ENCODE assay signal across 35 cellular contexts in genomic region chr19:58088521-58089052, GRCh38. TPM values are rescaled to one million over a fixed set of nuclear protein-coding genes. Genes with fewer than 3 reads are reported as not detected.
"Had no signal": no experiment of that assay in that cellular context is flagged by ENCODE, and none has a peak within 500 bp of the region (broad histone marks: within the 10 kb centered on the region; RNA-seq: fewer than 3 reads in every experiment).

No MANE protein-coding gene starts in this region.

- H3K27me3 ChIP-seq: ascending aorta, breast epithelium, cardiac muscle cell, esophagus squamous epithelium, gastroesophageal sphincter had no signal

- H3K4me3 Mint-ChIP-seq: activated CD4-positive, alpha-beta memory T cell treated with anti-CD3 and anti-CD28 coated beads, Interleukin-2, amount 10 ng/mL, durations not matched to agents 7 days and 5 days; activated CD4-positive, alpha-beta T cell treated with anti-CD3 and anti-CD28 coated beads, Interleukin-2, amount 10 ng/mL, durations not matched to agents 7 days and 5 days; activated naive CD4-positive, alpha-beta T cell treated with anti-CD3 and anti-CD28 coated beads, Interleukin-2, amount 10 ng/mL, durations not matched to agents 7 days and 5 days; activated naive CD8-positive, alpha-beta T cell treated with anti-CD3 and anti-CD28 coated beads, Interleukin-2, amount 10 ng/mL, durations not matched to agents 7 days and 5 days; activated T-cell treated with anti-CD3 and anti-CD28 coated beads, Interleukin-2, amount 50 U/mL, for 24 hours; activated T-cell treated with anti-CD3 and anti-CD28 coated beads, Interleukin-2, amount 50 U/mL, for 72 hours; brain; central memory CD8-positive, alpha-beta T cell; effector memory CD8-positive, alpha-beta T cell; WTC11 had no signal

- DNase-seq: activated CD4-positive, alpha-beta memory T cell treated with anti-CD3 and anti-CD28 coated beads, Interleukin-2, amount 10 ng/mL, durations not matched to agents 7 days and 5 days; activated CD4-positive, alpha-beta T cell treated with anti-CD3 and anti-CD28 coated beads for 1 hour; activated CD4-positive, alpha-beta T cell treated with anti-CD3 and anti-CD28 coated beads for 4 hours; activated CD4-positive, alpha-beta T cell treated with anti-CD3 and anti-CD28 coated beads, Interleukin-2, amount 10 ng/mL, durations not matched to agents 7 days and 5 days; activated CD4-positive, alpha-beta T cell treated with anti-CD3 and anti-CD28 coated beads, Interleukin-2, amount 50 U/mL, for 4 hours; activated CD8-positive, alpha-beta memory T cell treated with anti-CD3 and anti-CD28 coated beads, Interleukin-2, amount 50 U/mL, for 48 hours; activated gamma-delta T cell; activated naive CD4-positive, alpha-beta T cell; activated naive CD4-positive, alpha-beta T cell treated with anti-CD3 and anti-CD28 coated beads, Interleukin-2, amount 10 ng/mL, durations not matched to agents 7 days and 5 days; activated naive CD8-positive, alpha-beta T cell treated with anti-CD3 and anti-CD28 coated beads, Interleukin-2, amount 10 ng/mL, durations not matched to agents 7 days and 5 days; activated T-cell treated with anti-CD3 and anti-CD28 coated beads for 4 hours; activated T-cell treated with anti-CD3 and anti-CD28 coated beads, Interleukin-2, amount 50 U/mL, for 24 hours; activated T-cell treated with anti-CD3 and anti-CD28 coated beads, Interleukin-2, amount 50 U/mL, for 72 hours; cortex of kidney; dermis blood vessel endothelial cell; effector CD4-positive, alpha-beta T cell; effector memory CD8-positive, alpha-beta T cell; esophagus squamous epithelium; foreskin melanocyte; T-helper 2 cell had no signal

- H3K27ac ChIP-seq: ascending aorta, breast epithelium, cardiac muscle cell, epithelial cell of prostate, esophagus squamous epithelium, gastroesophageal sphincter, VCaP had no signal

- H3K27me3 Mint-ChIP-seq: activated CD4-positive, alpha-beta memory T cell treated with anti-CD3 and anti-CD28 coated beads, Interleukin-2, amount 10 ng/mL, durations not matched to agents 7 days and 5 days; activated CD4-positive, alpha-beta T cell treated with anti-CD3 and anti-CD28 coated beads, Interleukin-2, amount 10 ng/mL, durations not matched to agents 7 days and 5 days; activated naive CD4-positive, alpha-beta T cell treated with anti-CD3 and anti-CD28 coated beads, Interleukin-2, amount 10 ng/mL, durations not matched to agents 7 days and 5 days; activated naive CD8-positive, alpha-beta T cell treated with anti-CD3 and anti-CD28 coated beads, Interleukin-2, amount 10 ng/mL, durations not matched to agents 7 days and 5 days; activated T-cell treated with anti-CD3 and anti-CD28 coated beads, Interleukin-2, amount 50 U/mL, for 24 hours; central memory CD8-positive, alpha-beta T cell; effector memory CD8-positive, alpha-beta T cell had no signal

- H3K9me3 Mint-ChIP-seq: WTC11 had no signal

- H3K4me1 Mint-ChIP-seq: activated CD4-positive, alpha-beta memory T cell treated with anti-CD3 and anti-CD28 coated beads, Interleukin-2, amount 10 ng/mL, durations not matched to agents 7 days and 5 days; activated CD4-positive, alpha-beta T cell treated with anti-CD3 and anti-CD28 coated beads, Interleukin-2, amount 10 ng/mL, durations not matched to agents 7 days and 5 days; activated naive CD4-positive, alpha-beta T cell treated with anti-CD3 and anti-CD28 coated beads, Interleukin-2, amount 10 ng/mL, durations not matched to agents 7 days and 5 days; activated naive CD8-positive, alpha-beta T cell treated with anti-CD3 and anti-CD28 coated beads, Interleukin-2, amount 10 ng/mL, durations not matched to agents 7 days and 5 days; brain; central memory CD8-positive, alpha-beta T cell had no signal

- H3K27ac Mint-ChIP-seq: activated CD4-positive, alpha-beta memory T cell treated with anti-CD3 and anti-CD28 coated beads, Interleukin-2, amount 10 ng/mL, durations not matched to agents 7 days and 5 days; activated CD4-positive, alpha-beta T cell treated with anti-CD3 and anti-CD28 coated beads, Interleukin-2, amount 10 ng/mL, durations not matched to agents 7 days and 5 days; activated naive CD4-positive, alpha-beta T cell treated with anti-CD3 and anti-CD28 coated beads, Interleukin-2, amount 10 ng/mL, durations not matched to agents 7 days and 5 days; activated naive CD4-positive, alpha-beta T cell treated with anti-CD3 and anti-CD28 coated beads, Interleukin-2, amount 50 U/mL, for 72 hours; activated naive CD8-positive, alpha-beta T cell treated with anti-CD3 and anti-CD28 coated beads, Interleukin-2, amount 10 ng/mL, durations not matched to agents 7 days and 5 days; activated T-cell treated with anti-CD3 and anti-CD28 coated beads, Interleukin-2, amount 50 U/mL, for 24 hours; activated T-cell treated with anti-CD3 and anti-CD28 coated beads, Interleukin-2, amount 50 U/mL, for 72 hours; brain; effector memory CD8-positive, alpha-beta T cell; WTC11 had no signal

- H3K4me1 ChIP-seq: ascending aorta, breast epithelium, esophagus squamous epithelium, gastroesophageal sphincter had no signal

- H3K4me3 ChIP-seq: ascending aorta, breast epithelium, cardiac muscle cell, esophagus squamous epithelium, gastroesophageal sphincter had no signal

RNA-seq across cellular contexts. Expression of gene ZNF135, which starts 29.5 kb away (rescaled TPM):
- total RNA-seq: activated CD4-positive, alpha-beta memory T cell treated with anti-CD3 and anti-CD28 coated beads, Interleukin-2, amount 10 ng/mL, durations not matched to agents 7 days and 5 days had no signal

RNA-seq across cellular contexts. Expression of gene ZSCAN1, which starts 54.8 kb away (rescaled TPM):
- total RNA-seq: activated CD4-positive, alpha-beta memory T cell treated with anti-CD3 and anti-CD28 coated beads, Interleukin-2, amount 10 ng/mL, durations not matched to agents 7 days and 5 days; activated CD4-positive, alpha-beta T cell treated with anti-CD3 and anti-CD28 coated beads, Interleukin-2, amount 10 ng/mL, durations not matched to agents 7 days and 5 days; activated naive CD4-positive, alpha-beta T cell treated with anti-CD3 and anti-CD28 coated beads, Interleukin-2, amount 50 U/mL, for 72 hours; activated naive CD8-positive, alpha-beta T cell treated with anti-CD3 and anti-CD28 coated beads, Interleukin-2, amount 10 ng/mL, durations not matched to agents 7 days and 5 days; activated T-cell treated with anti-CD3 and anti-CD28 coated beads, Interleukin-2, amount 50 U/mL, for 72 hours; ascending aorta; dermis blood vessel endothelial cell; endothelial cell of umbilical vein; fibroblast of lung; fibroblast of villous mesenchyme; gastroesophageal sphincter; glomerular endothelial cell; T-helper 1 cell treated with Interleukin-12 subunit alpha and Interleukin-12 subunit beta and Interleukin-4 antibody, amounts not matched to agents 30 ng/mL and 1 ng/mL, for 36 hours had no signal
